18 cellular contexts compared by ENCODE assay signal in genomic region chr9:136876476-136876875, GRCh38. TPM values are rescaled to one million over a fixed set of nuclear protein-coding genes. Genes with fewer than 3 reads are reported as not detected.
A peak's percentile ranks its signal among the peaks of the same experiment; 100 is the strongest.
DNase-seq lines count a peak whose midpoint lies in the region; ATAC-seq, FAIRE-seq and TF ChIP-seq lines count a peak whose summit lies in the region.
"Had no signal": no experiment of that assay in that cellular context is flagged by ENCODE, and none has a peak within 500 bp of the region (broad histone marks: within the 10 kb centered on the region; RNA-seq: fewer than 3 reads in every experiment).

No MANE protein-coding gene starts in this region.

- peak; percentile 7 for ATAC-seq in esophagus mucosa
- no peak for ATAC-seq in stimulated activated effector memory CD8-positive, alpha-beta T cell treated with anti-CD3 and anti-CD28 coated beads, Interleukin-12 subunit alpha, Interleukin-12 subunit beta, amount 100 ng/mL, for 72 hours
- no peak for ATAC-seq in HG03354 (IDR thresholded peaks at IDR 0.05; ENCODE audit: poor library complexity, severe bottlenecking, unreplicated experiment)

- no peaks in the 10 kb centered on the region for H3K36me3 ChIP-seq in astrocyte (ENCODE audit: insufficient read depth, low read length)
- H3K36me3 ChIP-seq: BE2C had no signal

- H3K36me3 Mint-ChIP-seq in astrocyte (ENCODE audit: low read depth, unreplicated experiment) = peaks cover 3% of the 10 kb centered on the region
- H3K36me3 Mint-ChIP-seq in stimulated activated effector memory CD8-positive, alpha-beta T cell treated with anti-CD3 and anti-CD28 coated beads, Interleukin-12 subunit alpha, Interleukin-12 subunit beta, amount 100 ng/mL, for 72 hours = no peaks in the 10 kb centered on the region
- H3K36me3 Mint-ChIP-seq in MCF 10A (ENCODE audit: insufficient read depth, unreplicated experiment) = no peaks in the 10 kb centered on the region
- H3K36me3 Mint-ChIP-seq: CD4-positive, CD25-positive, alpha-beta regulatory T cell; CD8-positive, alpha-beta memory T cell had no signal

- H3K27me3 ChIP-seq in astrocyte (ENCODE audit: insufficient read depth, low read length) = no peaks in the 10 kb centered on the region
- H3K27me3 ChIP-seq: BE2C had no signal

- no peak overlapping the region for H2AFZ ChIP-seq in astrocyte (ENCODE audit: low read depth, low read length)

- H3K9me3 Mint-ChIP-seq in astrocyte (ENCODE audit: unreplicated experiment) = peaks cover 2% of the 10 kb centered on the region
- peaks cover 2% of the 10 kb centered on the region for H3K9me3 Mint-ChIP-seq in stimulated activated effector memory CD8-positive, alpha-beta T cell treated with anti-CD3 and anti-CD28 coated beads, Interleukin-12 subunit alpha, Interleukin-12 subunit beta, amount 100 ng/mL, for 72 hours
- H3K9me3 Mint-ChIP-seq in MCF 10A (ENCODE audit: unreplicated experiment) = no peaks in the 10 kb centered on the region
- H3K9me3 Mint-ChIP-seq: CD8-positive, alpha-beta memory T cell had no signal

- peaks cover 2% of the 10 kb centered on the region for H3K4me1 ChIP-seq in astrocyte (ENCODE audit: insufficient read depth, low read length)
- H3K4me1 ChIP-seq: BE2C had no signal

- no peak for TF ChIP-seq CTCF in astrocyte (IDR thresholded peaks at IDR 0.05; ENCODE audit: insufficient read depth, low read depth, low read length)
- TF ChIP-seq CTCF in MCF 10A (IDR thresholded peaks at IDR 0.05; ENCODE audit: unreplicated experiment) = no peak

- no peak overlapping the region for H3K27ac ChIP-seq in astrocyte (ENCODE audit: low read depth, low read length)

- no peaks in the 10 kb centered on the region for H4K20me1 ChIP-seq in astrocyte (ENCODE audit: insufficient read depth, low read length)

- H3K27me3 Mint-ChIP-seq in astrocyte (ENCODE audit: low read depth, unreplicated experiment) = peaks cover 7% of the 10 kb centered on the region
- no peaks in the 10 kb centered on the region for H3K27me3 Mint-ChIP-seq in MCF 10A (ENCODE audit: insufficient read depth, unreplicated experiment)
- H3K27me3 Mint-ChIP-seq: CD4-positive, CD25-positive, alpha-beta regulatory T cell; CD8-positive, alpha-beta memory T cell had no signal

- FAIRE-seq in astrocyte (lab: Jason Lieb, UNC) = no peak
- FAIRE-seq: A204.1, GM12892, GM18507, H1 had no signal

- DNase-seq in astrocyte (ENCODE audit: low read depth) (no peak), MCF 10A (ENCODE audit: unreplicated experiment) (no peak), GOT3 (lab: John Stamatoyannopoulos, UW) (no peak)
- no peak for DNase-seq in stimulated activated effector memory CD8-positive, alpha-beta T cell treated with anti-CD3 and anti-CD28 coated beads, Interleukin-12 subunit alpha, Interleukin-12 subunit beta, amount 100 ng/mL, for 72 hours (ENCODE audit: low spot score in 2 of 2)
- DNase-seq: ACHN; BE2C; CD4-positive, CD25-positive, alpha-beta regulatory T cell; CD8-positive, alpha-beta memory T cell; COR-L47; DMS 273 treated with DMSO at 0.1 percent for 48 hours; GDM1; H9 had no signal

- intact Hi-C loops in MCF 10A (cut with micrococcal nuclease) = no loop called here

- no peak overlapping the region for H3K9ac ChIP-seq in astrocyte (ENCODE audit: low read length)

- H3K4me1 Mint-ChIP-seq in astrocyte (ENCODE audit: low read depth, unreplicated experiment) (peaks cover 2% of the 10 kb centered on the region), MCF 10A (ENCODE audit: insufficient read depth, unreplicated experiment) (no peaks in the 10 kb centered on the region)
- H3K4me1 Mint-ChIP-seq in stimulated activated effector memory CD8-positive, alpha-beta T cell treated with anti-CD3 and anti-CD28 coated beads, Interleukin-12 subunit alpha, Interleukin-12 subunit beta, amount 100 ng/mL, for 72 hours = peaks cover 11% of the 10 kb centered on the region

- no TSS peak for BruUV-seq in MCF 10A (replicated peaks; lab: Mats Ljungman, UMichigan)

- POLR2A ChIA-PET in MCF 10A (lab: Yijun Ruan, JAX) = no interaction called here

- H3K4me3 Mint-ChIP-seq in astrocyte (ENCODE audit: unreplicated experiment) (peak overlapping the region; percentile 42), MCF 10A (ENCODE audit: unreplicated experiment) (no peak overlapping the region)
- no peak overlapping the region for H3K4me3 Mint-ChIP-seq in stimulated activated effector memory CD8-positive, alpha-beta T cell treated with anti-CD3 and anti-CD28 coated beads, Interleukin-12 subunit alpha, Interleukin-12 subunit beta, amount 100 ng/mL, for 72 hours
- H3K4me3 Mint-ChIP-seq: CD4-positive, CD25-positive, alpha-beta regulatory T cell; CD8-positive, alpha-beta memory T cell; H9 had no signal

- no peak overlapping the region for H3K4me3 ChIP-seq in astrocyte (ENCODE audit: insufficient read depth, low read depth, low read length)

- CTCF ChIA-PET in MCF 10A (lab: Yijun Ruan, JAX) = interaction anchor here (0.6 to 0.7 kb wide), 3 partner anchors 67 to 116 kb away, joined by 3 to 4 read pairs (median 3); no protein-coding TSS in a partner anchor

- no peak overlapping the region for H3K4me2 ChIP-seq in astrocyte (ENCODE audit: low read length)

- no peaks in the 10 kb centered on the region for H3K79me2 ChIP-seq in astrocyte (ENCODE audit: insufficient read depth, low read length)

- H3K27ac Mint-ChIP-seq in astrocyte (ENCODE audit: unreplicated experiment) = no peak overlapping the region
- peak overlapping the region; percentile 2 for H3K27ac Mint-ChIP-seq in stimulated activated effector memory CD8-positive, alpha-beta T cell treated with anti-CD3 and anti-CD28 coated beads, Interleukin-12 subunit alpha, Interleukin-12 subunit beta, amount 100 ng/mL, for 72 hours
- no peak overlapping the region for H3K27ac Mint-ChIP-seq in MCF 10A (ENCODE audit: low read depth, unreplicated experiment)
- H3K27ac Mint-ChIP-seq: CD4-positive, CD25-positive, alpha-beta regulatory T cell; H9 had no signal

- H3K9me3 ChIP-seq in astrocyte (ENCODE audit: insufficient read depth, low read depth, low read length) = peaks cover 4% of the 10 kb centered on the region
- H3K9me3 ChIP-seq: BE2C had no signal

RNA-seq across cellular contexts. Expression of gene TRAF2, which starts 9.8 kb away (rescaled TPM):
- 12.5 and 14.4 TPM in 2 replicates for total RNA-seq in astrocyte
- 11.1 TPM for total RNA-seq in esophagus mucosa
- total RNA-seq in MCF 10A (2022) = 10.7 and 14.1 TPM in 2 replicates

RNA-seq across cellular contexts. Expression of gene EDF1, which starts 10.4 kb away (rescaled TPM):
- total RNA-seq in astrocyte (364 and 367 TPM in 2 replicates), esophagus mucosa (296 TPM), MCF 10A (2022) (480 and 581 TPM in 2 replicates)

RNA-seq across cellular contexts. Expression of gene MAMDC4, which starts 24.3 kb away (rescaled TPM):
- total RNA-seq in astrocyte (8.5 and 9.3 TPM in 2 replicates), esophagus mucosa (1.3 TPM), MCF 10A (2022) (11.8 and 14.1 TPM in 2 replicates)

RNA-seq across cellular contexts. Expression of gene PHPT1, which starts 27.3 kb away (rescaled TPM):
- 192 and 215 TPM in 2 replicates for total RNA-seq in astrocyte
- 74.4 TPM for total RNA-seq in esophagus mucosa
- 173 and 193 TPM in 2 replicates for total RNA-seq in MCF 10A (2022)

RNA-seq across cellular contexts. Expression of gene AJM1, which starts 34.2 kb away (rescaled TPM):
- total RNA-seq in astrocyte = 3.3 and 4.2 TPM in 2 replicates
- 1.1 TPM for total RNA-seq in esophagus mucosa
- 5.6 and 5.7 TPM in 2 replicates for total RNA-seq in MCF 10A (2022)
